ENCODE assay signal across 1 cellular context in the genomic region with DNA sequence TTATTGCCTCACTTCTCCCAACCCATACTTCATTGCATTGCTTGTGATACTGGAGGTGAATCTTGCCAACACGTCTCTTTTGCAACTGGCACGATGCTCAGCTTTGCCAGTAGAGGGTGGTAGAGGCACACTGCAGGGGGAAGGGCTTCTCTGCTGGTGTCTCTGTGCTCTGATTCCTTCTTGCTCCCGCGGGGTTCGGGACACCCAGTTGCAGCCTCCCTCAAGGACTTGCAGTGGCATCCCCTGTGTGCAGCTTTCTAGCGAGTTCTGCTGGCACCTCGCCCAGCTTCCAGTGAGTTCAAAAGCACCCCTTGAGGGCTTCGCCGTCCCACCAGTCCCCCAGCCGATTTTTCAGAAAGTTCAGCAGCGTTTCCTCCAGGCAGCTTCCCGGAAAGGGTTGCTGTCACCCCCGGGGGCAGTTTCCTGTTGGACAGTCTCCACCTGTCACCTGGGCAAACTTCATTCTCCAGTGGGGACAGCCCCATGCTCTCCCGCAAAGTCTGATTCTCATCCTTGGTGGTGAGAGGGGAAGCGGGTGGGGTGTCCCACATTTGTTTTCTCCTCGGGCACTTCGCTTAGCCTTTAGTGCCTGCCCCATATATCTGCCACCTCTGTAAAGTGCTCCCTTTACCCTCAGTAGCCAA.
TF ChIP-seq lines count a peak whose summit lies in the region.

No MANE protein-coding gene starts in this region.

TF ChIP-seq in K562, 482 proteins besides CTCF, POLR2A, EP300 and RAD21 (continued from another document):
- no peak for TF ChIP-seq NKRF (IDR thresholded peaks at IDR 0.05; ENCODE audit: borderline replicate concordance)
- no peak for TF ChIP-seq SP1 (CRISPR knock-in tag; IDR thresholded peaks at IDR 0.05)
- no peak for TF ChIP-seq SMARCC2 (IDR thresholded peaks at IDR 0.05; ENCODE audit: low read depth)
- peak; percentile 50; the same call in 1 of the 2 replicates for TF ChIP-seq DEAF1 (CRISPR knock-in tag; IDR thresholded peaks at IDR 0.05)
- no peak for TF ChIP-seq ZNF445 (CRISPR knock-in tag; IDR thresholded peaks at IDR 0.05; ENCODE audit: low read depth)
- TF ChIP-seq, protein P1, sequence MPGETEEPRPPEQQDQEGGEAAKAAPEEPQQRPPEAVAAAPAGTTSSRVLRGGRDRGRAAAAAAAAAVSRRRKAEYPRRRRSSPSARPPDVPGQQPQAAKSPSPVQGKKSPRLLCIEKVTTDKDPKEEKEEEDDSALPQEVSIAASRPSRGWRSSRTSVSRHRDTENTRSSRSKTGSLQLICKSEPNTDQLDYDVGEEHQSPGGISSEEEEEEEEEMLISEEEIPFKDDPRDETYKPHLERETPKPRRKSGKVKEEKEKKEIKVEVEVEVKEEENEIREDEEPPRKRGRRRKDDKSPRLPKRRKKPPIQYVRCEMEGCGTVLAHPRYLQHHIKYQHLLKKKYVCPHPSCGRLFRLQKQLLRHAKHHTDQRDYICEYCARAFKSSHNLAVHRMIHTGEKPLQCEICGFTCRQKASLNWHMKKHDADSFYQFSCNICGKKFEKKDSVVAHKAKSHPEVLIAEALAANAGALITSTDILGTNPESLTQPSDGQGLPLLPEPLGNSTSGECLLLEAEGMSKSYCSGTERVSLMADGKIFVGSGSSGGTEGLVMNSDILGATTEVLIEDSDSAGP (CRISPR knock-in tag; IDR thresholded peaks at IDR 0.05) = 0 out of 2 replicates have a peak, but pooled peaks have one; percentile 43
- 0 out of 2 replicates have a peak, but pooled peaks have one; percentile 10 for TF ChIP-seq CREM (IDR thresholded peaks at IDR 0.05; ENCODE audit: low read depth)
- no peak for TF ChIP-seq DNMT1 (IDR thresholded peaks at IDR 0.05)
- peak; percentile 54 for TF ChIP-seq SMC3 (conservative IDR thresholded peaks at IDR 0.05; ENCODE audit: insufficient read depth, low read depth, low read length)
